8 cellular contexts compared by ENCODE assay signal in genomic region chr17:37844158-37844976, GRCh38.
DNase-seq lines count a peak whose midpoint lies in the region; ATAC-seq and TF ChIP-seq lines count a peak whose summit lies in the region.

No MANE protein-coding gene starts in this region.

- no peak overlapping the region for H3K23ac ChIP-seq in trophoblast cell (ENCODE audit: low read length)

- H3K9me3 Mint-ChIP-seq in activated T-cell treated with anti-CD3 and anti-CD28 coated beads, Interleukin-2, amount 50 U/mL, for 4 hours, result no peaks in the 10 kb centered on the region

- no peak overlapping the region for H4K12ac ChIP-seq in trophoblast cell (ENCODE audit: low read depth, low read length)

- H3K18ac ChIP-seq in trophoblast cell (ENCODE audit: low read length), result no peak overlapping the region

- H3K36me3 Mint-ChIP-seq in activated T-cell treated with anti-CD3 and anti-CD28 coated beads, Interleukin-2, amount 50 U/mL, for 4 hours (ENCODE audit: insufficient read depth), result no peaks in the 10 kb centered on the region

- H3K4me3 Mint-ChIP-seq in activated T-cell treated with anti-CD3 and anti-CD28 coated beads, Interleukin-2, amount 50 U/mL, for 4 hours, result peak overlapping the region; percentile 33

- no peak overlapping the region for H2BK120ac ChIP-seq in trophoblast cell (ENCODE audit: insufficient read depth, low read length, poor library complexity)

- H3K27me3 ChIP-seq in trophoblast cell (ENCODE audit: insufficient read depth, low read length), result no peaks in the 10 kb centered on the region

- H2AFZ ChIP-seq in trophoblast cell (ENCODE audit: insufficient read depth, low read length, poor library complexity), result no peak overlapping the region

- no peak overlapping the region for H2BK5ac ChIP-seq in trophoblast cell (ENCODE audit: low read depth, low read length, poor library complexity)

- H3K9ac ChIP-seq in trophoblast cell (ENCODE audit: low read length), result no peak overlapping the region

- H4K91ac ChIP-seq in trophoblast cell (ENCODE audit: low read depth, low read length), result no peak overlapping the region

- H3K4me2 ChIP-seq in trophoblast cell (ENCODE audit: low read length), result no peak overlapping the region

- no peak overlapping the region for H2BK12ac ChIP-seq in trophoblast cell (ENCODE audit: low read length)

- TF ChIP-seq CTCF in C4-2B (conservative IDR thresholded peaks at IDR 0.05), result peak; percentile 84
- TF ChIP-seq CTCF in fibroblast of villous mesenchyme (IDR thresholded peaks at IDR 0.05; ENCODE audit: insufficient read depth, low read depth, low read length), result peak; percentile 89

- peaks cover 9% of the 10 kb centered on the region for H3K4me1 Mint-ChIP-seq in activated T-cell treated with anti-CD3 and anti-CD28 coated beads, Interleukin-2, amount 50 U/mL, for 4 hours (ENCODE audit: low read depth)

- H3K4ac ChIP-seq in trophoblast cell (ENCODE audit: low read depth, low read length), result no peak overlapping the region

- no peaks in the 10 kb centered on the region for H3K79me2 ChIP-seq in trophoblast cell (ENCODE audit: control insufficient read depth, insufficient read depth, low read length, poor library complexity)

- no peaks in the 10 kb centered on the region for H3K9me3 ChIP-seq in trophoblast cell (ENCODE audit: insufficient read depth, low read depth, low read length)

- no peaks in the 10 kb centered on the region for H3K36me3 ChIP-seq in trophoblast cell (ENCODE audit: control insufficient read depth in 1 of 2, insufficient read depth in 2 of 2, low read length in 2 of 2)

- H3K4me1 ChIP-seq in trophoblast cell (ENCODE audit: control insufficient read depth in 1 of 2, insufficient read depth in 2 of 2, low read length in 2 of 2), result no peaks in the 10 kb centered on the region

- DNase-seq in NCI-H69 (lab: John Stamatoyannopoulos, UW) (peak; percentile 12), fibroblast of villous mesenchyme (ENCODE audit: low read depth) (peak; percentile 45), trophoblast cell (peak; percentile 34 to 59), kidney glomerular epithelial cell (lab: John Stamatoyannopoulos, UW) (no peak), OCI-M2 (lab: John Stamatoyannopoulos, UW; ENCODE audit: unreplicated experiment) (no peak)
- peak; percentile 27 for DNase-seq in activated T-cell treated with anti-CD3 and anti-CD28 coated beads, Interleukin-2, amount 50 U/mL, for 4 hours

- no peak overlapping the region for H3K14ac ChIP-seq in trophoblast cell (ENCODE audit: low read length)

- peaks cover 16% of the 10 kb centered on the region for H3K27me3 Mint-ChIP-seq in activated T-cell treated with anti-CD3 and anti-CD28 coated beads, Interleukin-2, amount 50 U/mL, for 4 hours (ENCODE audit: low read depth)

- peak; percentile 68 for ATAC-seq in GM21423 (IDR thresholded peaks at IDR 0.05; ENCODE audit: unreplicated experiment)
- peak; percentile 62 to 81 for ATAC-seq in activated T-cell treated with anti-CD3 and anti-CD28 coated beads, Interleukin-2, amount 50 U/mL, for 4 hours

- H3K4me3 ChIP-seq in fibroblast of villous mesenchyme (ENCODE audit: low read depth, low read length) (peak overlapping the region; percentile 0), trophoblast cell (ENCODE audit: low read depth, low read length) (no peak overlapping the region)

- H2AK5ac ChIP-seq in trophoblast cell (ENCODE audit: low read length), result no peak overlapping the region

- no CpG with 5 or more reads among the region's 29 CpGs for WGBS in trophoblast cell (ENCODE audit: extremely low coverage, insufficient coverage, insufficient read length)

- H3K79me1 ChIP-seq in trophoblast cell (ENCODE audit: low read length), result no peaks in the 10 kb centered on the region

- no peak overlapping the region for H4K8ac ChIP-seq in trophoblast cell (ENCODE audit: low read depth, low read length)

- H3K27ac ChIP-seq in C4-2B (no peak overlapping the region), trophoblast cell (ENCODE audit: low read depth, low read length) (no peak overlapping the region)

Comparison
In these comparisons a context has a peak if more than half of its experiments do, and no peak if none do; other contexts are left out.
1. DNase-seq: peak in NCI-H69 (single experiment), activated T-cell treated with anti-CD3 and anti-CD28 coated beads, Interleukin-2, amount 50 U/mL, for 4 hours (single experiment), fibroblast of villous mesenchyme (single experiment) and trophoblast cell (2 of 2); none in kidney glomerular epithelial cell (single experiment) and OCI-M2 (single experiment).